Comparison of ENCODE assay signal across 24 cellular contexts in the genomic region with DNA sequence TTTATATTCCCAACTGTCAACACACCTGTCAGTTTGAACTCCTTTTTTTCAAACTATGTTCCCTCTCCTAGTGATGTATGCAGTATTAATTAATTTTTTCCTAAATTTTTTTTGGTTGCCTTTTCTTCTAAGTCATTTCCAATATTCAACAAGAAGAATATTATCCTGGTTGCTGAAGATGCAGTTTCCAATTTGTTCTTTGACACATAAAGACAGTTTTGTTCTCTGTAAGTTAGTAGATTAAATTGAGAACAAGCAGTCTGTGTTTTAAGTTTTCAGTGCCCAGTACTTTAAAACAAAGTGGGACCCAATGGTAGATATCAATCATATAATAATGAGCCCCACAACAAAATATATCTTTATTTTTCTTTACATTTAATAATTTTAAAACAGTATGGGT. TPM values are rescaled to one million over a fixed set of nuclear protein-coding genes. Genes with fewer than 3 reads are reported as not detected.
"Had no signal": no experiment of that assay in that cellular context is flagged by ENCODE, and none has a peak within 500 bp of the region (broad histone marks: within the 10 kb centered on the region; RNA-seq: fewer than 3 reads in every experiment).

No MANE protein-coding gene starts in this region.

- H3K4me1 Mint-ChIP-seq: activated CD4-positive, alpha-beta memory T cell treated with anti-CD3 and anti-CD28 coated beads, Interleukin-2, amount 10 ng/mL, durations not matched to agents 7 days and 5 days; activated CD4-positive, alpha-beta T cell treated with anti-CD3 and anti-CD28 coated beads, Interleukin-2, amount 10 ng/mL, durations not matched to agents 24 days and 14 days; activated CD8-positive, alpha-beta memory T cell treated with anti-CD3 and anti-CD28 coated beads, Interleukin-2, amount 10 ng/mL, durations not matched to agents 7 days and 5 days; activated naive CD4-positive, alpha-beta T cell treated with anti-CD3 and anti-CD28 coated beads, Interleukin-2, amount 10 ng/mL, durations not matched to agents 7 days and 5 days; memory B cell; nephron; stimulated activated effector memory CD8-positive, alpha-beta T cell treated with anti-CD3 and anti-CD28 coated beads, Interleukin-12 subunit alpha, Interleukin-12 subunit beta, amount 100 ng/mL, for 72 hours had no signal

- H3K4me3 ChIP-seq: gastrocnemius medialis, stomach, transverse colon, uterus had no signal

- H3K36me3 ChIP-seq: gastrocnemius medialis, neutrophil, stomach, transverse colon, uterus had no signal

- H2AFZ ChIP-seq: parathyroid adenoma had no signal

- DNase-seq: activated CD4-positive, alpha-beta memory T cell treated with anti-CD3 and anti-CD28 coated beads, Interleukin-2, amount 10 ng/mL, durations not matched to agents 7 days and 5 days; activated CD4-positive, alpha-beta T cell treated with anti-CD3 and anti-CD28 coated beads, Interleukin-2, amount 10 ng/mL, durations not matched to agents 24 days and 14 days; activated CD8-positive, alpha-beta memory T cell treated with anti-CD3 and anti-CD28 coated beads, Interleukin-2, amount 10 ng/mL, durations not matched to agents 7 days and 5 days; activated effector memory CD4-positive, alpha-beta T cell treated with anti-CD3 and anti-CD28 coated beads, Interleukin-2, amount 50 U/mL, for 16 hours; activated naive CD4-positive, alpha-beta T cell treated with anti-CD3 and anti-CD28 coated beads, Interleukin-2, amount 10 ng/mL, durations not matched to agents 7 days and 5 days; activated T-cell treated with anti-CD3 and anti-CD28 coated beads for 4 hours; amygdala; effector CD4-positive, alpha-beta T cell; gastrocnemius medialis; head of caudate nucleus; left cardiac atrium; right cardiac atrium; stimulated activated CD4-positive, alpha-beta T cell treated with anti-CD3 and anti-CD28 coated beads, Interleukin-1b, Interleukin-23, amount 100 ng/mL, for 48 hours; stomach; transverse colon; uterus had no signal

- H3K9me3 Mint-ChIP-seq: activated CD4-positive, alpha-beta memory T cell treated with anti-CD3 and anti-CD28 coated beads, Interleukin-2, amount 10 ng/mL, durations not matched to agents 7 days and 5 days; activated CD4-positive, alpha-beta T cell treated with anti-CD3 and anti-CD28 coated beads, Interleukin-2, amount 10 ng/mL, durations not matched to agents 24 days and 14 days; activated naive CD4-positive, alpha-beta T cell treated with anti-CD3 and anti-CD28 coated beads, Interleukin-2, amount 10 ng/mL, durations not matched to agents 7 days and 5 days; dendritic cell treated with granulocyte-macrophage colony-stimulating factor and Interleukin-4, amounts not matched to agents 40 ng/mL and 50 ng/mL, for 4 days; memory B cell; nephron; stimulated activated effector memory CD8-positive, alpha-beta T cell treated with anti-CD3 and anti-CD28 coated beads, Interleukin-12 subunit alpha, Interleukin-12 subunit beta, amount 100 ng/mL, for 72 hours had no signal

- H3K27ac Mint-ChIP-seq: activated CD4-positive, alpha-beta memory T cell treated with anti-CD3 and anti-CD28 coated beads, Interleukin-2, amount 10 ng/mL, durations not matched to agents 7 days and 5 days; activated CD4-positive, alpha-beta T cell treated with anti-CD3 and anti-CD28 coated beads, Interleukin-2, amount 10 ng/mL, durations not matched to agents 24 days and 14 days; activated CD8-positive, alpha-beta memory T cell treated with anti-CD3 and anti-CD28 coated beads, Interleukin-2, amount 10 ng/mL, durations not matched to agents 7 days and 5 days; activated naive CD4-positive, alpha-beta T cell treated with anti-CD3 and anti-CD28 coated beads, Interleukin-2, amount 10 ng/mL, durations not matched to agents 7 days and 5 days; dendritic cell treated with granulocyte-macrophage colony-stimulating factor and Interleukin-4, amounts not matched to agents 40 ng/mL and 50 ng/mL, for 4 days; memory B cell; nephron; stimulated activated effector memory CD8-positive, alpha-beta T cell treated with anti-CD3 and anti-CD28 coated beads, Interleukin-12 subunit alpha, Interleukin-12 subunit beta, amount 100 ng/mL, for 72 hours had no signal

- H3K27me3 Mint-ChIP-seq: activated CD4-positive, alpha-beta memory T cell treated with anti-CD3 and anti-CD28 coated beads, Interleukin-2, amount 10 ng/mL, durations not matched to agents 7 days and 5 days; activated CD4-positive, alpha-beta T cell treated with anti-CD3 and anti-CD28 coated beads, Interleukin-2, amount 10 ng/mL, durations not matched to agents 24 days and 14 days; activated CD8-positive, alpha-beta memory T cell treated with anti-CD3 and anti-CD28 coated beads, Interleukin-2, amount 10 ng/mL, durations not matched to agents 7 days and 5 days; activated naive CD4-positive, alpha-beta T cell treated with anti-CD3 and anti-CD28 coated beads, Interleukin-2, amount 10 ng/mL, durations not matched to agents 7 days and 5 days; dendritic cell treated with granulocyte-macrophage colony-stimulating factor and Interleukin-4, amounts not matched to agents 40 ng/mL and 50 ng/mL, for 4 days; memory B cell had no signal

- H3K4me3 Mint-ChIP-seq: activated CD4-positive, alpha-beta memory T cell treated with anti-CD3 and anti-CD28 coated beads, Interleukin-2, amount 10 ng/mL, durations not matched to agents 7 days and 5 days; activated CD4-positive, alpha-beta T cell treated with anti-CD3 and anti-CD28 coated beads, Interleukin-2, amount 10 ng/mL, durations not matched to agents 24 days and 14 days; activated CD8-positive, alpha-beta memory T cell treated with anti-CD3 and anti-CD28 coated beads, Interleukin-2, amount 10 ng/mL, durations not matched to agents 7 days and 5 days; activated naive CD4-positive, alpha-beta T cell treated with anti-CD3 and anti-CD28 coated beads, Interleukin-2, amount 10 ng/mL, durations not matched to agents 7 days and 5 days; dendritic cell treated with granulocyte-macrophage colony-stimulating factor and Interleukin-4, amounts not matched to agents 40 ng/mL and 50 ng/mL, for 4 days; memory B cell; nephron; stimulated activated effector memory CD8-positive, alpha-beta T cell treated with anti-CD3 and anti-CD28 coated beads, Interleukin-12 subunit alpha, Interleukin-12 subunit beta, amount 100 ng/mL, for 72 hours had no signal

- H3K27ac ChIP-seq: gastrocnemius medialis, neutrophil, parathyroid adenoma, stomach, transverse colon, uterus had no signal

- H3K4me1 ChIP-seq: gastrocnemius medialis, parathyroid adenoma, stomach, transverse colon had no signal

- ATAC-seq: activated CD4-positive, CD25-positive, alpha-beta regulatory T cell treated with anti-CD3 and anti-CD28 coated beads, Interleukin-2, amount 50 U/mL, for 24 hours; activated CD8-positive, alpha-beta memory T cell treated with anti-CD3 and anti-CD28 coated beads, Interleukin-2, amount 10 ng/mL, durations not matched to agents 7 days and 5 days; gastrocnemius medialis; right cardiac atrium; stimulated activated effector memory CD8-positive, alpha-beta T cell treated with anti-CD3 and anti-CD28 coated beads, Interleukin-12 subunit alpha, Interleukin-12 subunit beta, amount 100 ng/mL, for 72 hours had no signal

- H3K27me3 ChIP-seq: gastrocnemius medialis, neutrophil, stomach, transverse colon, uterus had no signal

- H3K79me2 ChIP-seq: parathyroid adenoma had no signal

- H3K36me3 Mint-ChIP-seq: activated CD8-positive, alpha-beta memory T cell treated with anti-CD3 and anti-CD28 coated beads, Interleukin-2, amount 10 ng/mL, durations not matched to agents 7 days and 5 days; activated naive CD4-positive, alpha-beta T cell treated with anti-CD3 and anti-CD28 coated beads, Interleukin-2, amount 10 ng/mL, durations not matched to agents 7 days and 5 days; memory B cell; stimulated activated effector memory CD8-positive, alpha-beta T cell treated with anti-CD3 and anti-CD28 coated beads, Interleukin-12 subunit alpha, Interleukin-12 subunit beta, amount 100 ng/mL, for 72 hours had no signal

- H3K9ac ChIP-seq: parathyroid adenoma had no signal

- H3K9me3 ChIP-seq: gastrocnemius medialis, neutrophil, stomach, transverse colon, uterus had no signal

- FAIRE-seq: islet of Langerhans had no signal

RNA-seq across cellular contexts. Expression of a gene that starts 47.3 kb away (rescaled TPM):
- total RNA-seq: activated CD4-positive, alpha-beta memory T cell treated with anti-CD3 and anti-CD28 coated beads, Interleukin-2, amount 10 ng/mL, durations not matched to agents 7 days and 5 days; activated CD4-positive, alpha-beta T cell treated with anti-CD3 and anti-CD28 coated beads, Interleukin-2, amount 10 ng/mL, durations not matched to agents 24 days and 14 days; activated CD8-positive, alpha-beta memory T cell treated with anti-CD3 and anti-CD28 coated beads, Interleukin-2, amount 10 ng/mL, durations not matched to agents 7 days and 5 days had no signal
